In genomic region chr11:62368861-62369477, GRCh38 we compare ENCODE assay signal across 13 cellular contexts. TPM values are rescaled to one million over a fixed set of nuclear protein-coding genes. Genes with fewer than 3 reads are reported as not detected.
"Had no signal": no experiment of that assay in that cellular context is flagged by ENCODE, and none has a peak within 500 bp of the region (broad histone marks: within the 10 kb centered on the region; RNA-seq: fewer than 3 reads in every experiment).

No MANE protein-coding gene starts in this region.

RNA-seq across cellular contexts. Expression of gene SCGB1A1, which starts 49.9 kb away (rescaled TPM):
- total RNA-seq: activated B cell treated with CpG ODN at 0.5 μM for 24 hours; activated CD4-positive, alpha-beta memory T cell treated with anti-CD3 and anti-CD28 coated beads for 36 hours; activated naive CD4-positive, alpha-beta T cell treated with anti-CD3 and anti-CD28 coated beads for 36 hours; activated naive CD4-positive, alpha-beta T cell treated with anti-CD3 and anti-CD28 coated beads, Interleukin-2, amount 50 U/mL, for 72 hours; activated T-helper 1 cell treated with anti-CD3 and anti-CD28 coated beads, Interleukin-12 subunit alpha, Interleukin-12 subunit beta, Interleukin-2, Interleukin-4 antibody, amounts not matched to agents 30 ng/mL and 10 ng/mL and 1 ng/mL, durations not matched to agents 14 hours and 24 hours and 36 hours; astrocyte; body of pancreas; breast epithelium; cardiac septum; OCI-LY7; SJSA1; T-helper 17 cell had no signal
- polyA plus RNA-seq: SK-N-SH had no signal
